In genomic region chr11:6486938-6487337, GRCh38 we compare ENCODE assay signal across 21 cellular contexts. TPM values are rescaled to one million over a fixed set of nuclear protein-coding genes. Genes with fewer than 3 reads are reported as not detected.
DNase-seq lines count a peak whose midpoint lies in the region; ATAC-seq, FAIRE-seq and TF ChIP-seq lines count a peak whose summit lies in the region.
"Had no signal": no experiment of that assay in that cellular context is flagged by ENCODE, and none has a peak within 500 bp of the region (broad histone marks: within the 10 kb centered on the region; RNA-seq: fewer than 3 reads in every experiment).

No MANE protein-coding gene starts in this region.

- in situ Hi-C loops in GM12878 (cut with MboI), result no loop called here
- in situ Hi-C loops in transverse colon (cut with MboI; ENCODE audit: low pct_ligation_motif_present in 1 of 4, low pct_unique_long_range_greater_than_20kb in 1 of 4, low sequenced_read_pairs in 3 of 4), result loop anchor here in 1 of 4 donors (10.0 kb wide), 1 partner anchor 252 kb away; the partner anchor contains the start of genes CNGA4 and FHIP1B

- TF ChIP-seq RAD21 in GM12878 (IDR thresholded peaks at IDR 0.05; ENCODE audit: insufficient read depth, low read depth, low read length), result no peak

- TF ChIP-seq CTCF in GM12878 (IDR thresholded peaks at IDR 0.05 in 2 of 3, conservative IDR thresholded peaks at IDR 0.05 in 1 of 3; ENCODE audit: control insufficient read depth in 2 of 3, extremely low read depth in 1 of 3, insufficient read depth in 1 of 3, low read depth in 3 of 3, low read length in 3 of 3) (no peak), hepatocyte (IDR thresholded peaks at IDR 0.05; ENCODE audit: poor library complexity) (no peak), transverse colon (IDR thresholded peaks at IDR 0.05) (no peak)

- H3K4me3 ChIP-seq in GM12878 (no peak overlapping the region), hepatocyte (no peak overlapping the region), mucosa of rectum (ENCODE audit: low read length in 2 of 2) (no peak overlapping the region), transverse colon (no peak overlapping the region)
- H3K4me3 ChIP-seq: GM23338 had no signal

- peaks cover 10% of the 10 kb centered on the region for H3K4me1 ChIP-seq in GM12878 (ENCODE audit: control insufficient read depth, insufficient read depth, low read length)
- peaks cover 35% of the 10 kb centered on the region for H3K4me1 ChIP-seq in hepatocyte (ENCODE audit: insufficient read depth)
- peaks cover 43 to 45% of the 10 kb centered on the region in 2 donors for H3K4me1 ChIP-seq in mucosa of rectum (ENCODE audit: control insufficient read depth in 2 of 2, insufficient read depth in 2 of 2, low read length in 2 of 2)
- peaks cover 13 to 62% (median 35%) of the 10 kb centered on the region in 4 donors for H3K4me1 ChIP-seq in transverse colon

- SMC1A ChIA-PET in GM12878 (lab: Charles Lee; ENCODE audit: uncharacterized antibody, unreplicated experiment), result interaction anchor here (1.1 to 2.4 kb wide), 5 partner anchors 9 to 108 kb away, joined by 3 to 8 read pairs (median 5); no protein-coding TSS in a partner anchor

- H3K36me3 ChIP-seq in GM12878 (ENCODE audit: control insufficient read depth in 2 of 2, insufficient read depth in 2 of 2, low read length in 1 of 2), result peaks cover 0 to 12% of the 10 kb centered on the region in 2 experiments; a peak in 2 of 4 replicates
- H3K36me3 ChIP-seq in hepatocyte (replicated peaks; ENCODE audit: insufficient read depth, low read depth), result no peaks in the 10 kb centered on the region
- H3K36me3 ChIP-seq in mucosa of rectum (ENCODE audit: control insufficient read depth in 2 of 2, insufficient read depth in 2 of 2, low read length in 2 of 2), result peaks cover 17 to 41% of the 10 kb centered on the region in 2 donors
- no peaks in the 10 kb centered on the region for H3K36me3 ChIP-seq in transverse colon

- RAD21 ChIA-PET in GM12878 (lab: Charles Lee; ENCODE audit: unreplicated experiment), result interaction anchor here (0.9 to 3.4 kb wide), 2 partner anchors 108 to 196 kb away, joined by 3 to 14 read pairs; partner anchors contain the start of gene MRPL17

- DNase-seq in GM12878 (ENCODE audit: low read depth, low spot score) (no peak), hepatocyte (ENCODE audit: low spot score) (no peak), transverse colon (no peak), COLO668 (lab: John Stamatoyannopoulos, UW; ENCODE audit: unreplicated experiment) (no peak)
- no peak for DNase-seq in activated CD4-positive, alpha-beta T cell treated with anti-CD3 and anti-CD28 coated beads for 1 hour
- no peak for DNase-seq in stimulated activated CD4-positive, alpha-beta T cell treated with anti-CD3 and anti-CD28 coated beads, Interleukin-4, amount 100 ng/mL, for 4 hours
- DNase-seq: C1 segment of cervical spinal cord; CD4-positive, alpha-beta memory T cell; DMS 273 treated with DMSO at 0.1 percent for 48 hours; DMS79; EL; GDM1; H9; HFFc6 had no signal

- WGBS in GM12878 (ENCODE audit: insufficient coverage, insufficient replicate concordance, low lambda C conversion rate, missing lambda C conversion rate), result 100% methylated on average over 1 of the region's 1 CpG
- WGBS in hepatocyte (ENCODE audit: low lambda C conversion rate, missing lambda C conversion rate), result 86% methylated on average over 1 of the region's 1 CpG
- 68 to 88% methylated on average over 1 of the region's 1 CpG for WGBS in transverse colon (ENCODE audit: low coverage in 1 of 2), 2 donors

- H3K4me2 ChIP-seq in GM12878 (ENCODE audit: control insufficient read depth, insufficient read depth), result no peak overlapping the region
- no peak overlapping the region for H3K4me2 ChIP-seq in hepatocyte
- H3K4me2 ChIP-seq: GM23338 had no signal

- H3K27ac ChIP-seq in GM12878 (ENCODE audit: control insufficient read depth, insufficient read depth) (peak overlapping the region; percentile 8; the same call in 1 of the 2 replicates), hepatocyte (peak overlapping the region; percentile 20), mucosa of rectum (ENCODE audit: low read depth in 2 of 2, low read length in 2 of 2) (peak overlapping the region; percentile 34 to 44), transverse colon (peak overlapping the region; percentile 2 to 79 (median 32))

- CTCF ChIA-PET in GM12878 (lab: Yijun Ruan, JAX), result interaction anchor here (0.8 to 10.7 kb wide), 7 partner anchors 10 to 197 kb away, joined by 3 to 119 read pairs (median 6); partner anchors contain the start of genes DNHD1 and MRPL17

- intact Hi-C loops in GM12878 (cut with micrococcal nuclease; ENCODE audit: unreplicated experiment), result loop anchor here (10.0 kb wide), 2 partner anchors 252 to 1038 kb away; partner anchors contain the start of genes CNGA4 and FHIP1B
- intact Hi-C loops in transverse colon (cut with DNase I; ENCODE audit: low total_unique reads), result no loop called here

- H3K9me2 ChIP-seq in hepatocyte (replicated peaks; ENCODE audit: insufficient read depth), result no peaks in the 10 kb centered on the region

- TF ChIP-seq EP300 in GM12878 (IDR thresholded peaks at IDR 0.05; ENCODE audit: borderline replicate concordance in 1 of 2, control insufficient read depth in 1 of 2, low read depth in 2 of 2, low read length in 2 of 2) (no peak), transverse colon (IDR thresholded peaks at IDR 0.05; ENCODE audit: low read depth) (no peak)

- H3K9ac ChIP-seq in GM12878 (ENCODE audit: control insufficient read depth, insufficient read depth, low read length) (no peak overlapping the region), mucosa of rectum (ENCODE audit: low read depth in 1 of 2, low read length in 2 of 2) (peak overlapping the region; percentile 22 to 26)

- H3K79me2 ChIP-seq in GM12878 (ENCODE audit: control insufficient read depth, insufficient read depth, low read length) (peaks cover 17% of the 10 kb centered on the region), hepatocyte (peaks cover 25% of the 10 kb centered on the region)

- H3K9me3 ChIP-seq in GM12878 (replicated peaks; ENCODE audit: control insufficient read depth, insufficient read depth, low read length) (no peaks in the 10 kb centered on the region), hepatocyte (ENCODE audit: low read depth) (no peaks in the 10 kb centered on the region), mucosa of rectum (ENCODE audit: control insufficient read depth in 2 of 2, low read length in 2 of 2) (no peaks in the 10 kb centered on the region), transverse colon (no peaks in the 10 kb centered on the region)

- peak; percentile 69 for ATAC-seq in GM12878
- ATAC-seq in GM21723 (IDR thresholded peaks at IDR 0.05; ENCODE audit: unreplicated experiment), result no peak
- ATAC-seq: GM23338 had no signal

- H2AFZ ChIP-seq in GM12878 (ENCODE audit: control insufficient read depth, low read depth, low read length) (no peak overlapping the region), hepatocyte (no peak overlapping the region)
- H2AFZ ChIP-seq: GM23338 had no signal

- H4K20me1 ChIP-seq in GM12878 (ENCODE audit: control insufficient read depth, insufficient read depth) (no peaks in the 10 kb centered on the region), hepatocyte (ENCODE audit: insufficient read depth, poor library complexity, severe bottlenecking) (peaks cover 3% of the 10 kb centered on the region)

- BruUV-seq in GM12878 (replicated peaks; lab: Mats Ljungman, UMichigan), result no TSS peak

- POLR2A ChIA-PET in GM12878 (lab: Charles Lee), result interaction anchor here (0.9 to 1.7 kb wide), 4 partner anchors 9 to 251 kb away, joined by 3 to 5 read pairs (median 4); no protein-coding TSS in a partner anchor

- no peak for TF ChIP-seq POLR2A in GM12878 (IDR thresholded peaks at IDR 0.05; ENCODE audit: low read depth, low read length)
- no peak for TF ChIP-seq POLR2A in transverse colon (IDR thresholded peaks at IDR 0.05)

- H3K27me3 ChIP-seq in GM12878 (replicated peaks in 1 of 2; ENCODE audit: control insufficient read depth in 2 of 2, insufficient read depth in 2 of 2, low read length in 1 of 2), result no peaks in the 10 kb centered on the region
- H3K27me3 ChIP-seq in hepatocyte, result no peaks in the 10 kb centered on the region
- no peaks in the 10 kb centered on the region for H3K27me3 ChIP-seq in mucosa of rectum (ENCODE audit: control insufficient read depth in 2 of 2, insufficient read depth in 2 of 2, low read length in 2 of 2)
- H3K27me3 ChIP-seq in transverse colon, result no peaks in the 10 kb centered on the region

- no peak for FAIRE-seq in GM12878 (lab: Jason Lieb, UNC)
- FAIRE-seq: D721Med, GM12891, GM18507 had no signal

RNA-seq across cellular contexts. Expression of gene TIMM10B, which starts 5.6 kb away (rescaled TPM):
- 209 and 215 TPM in 2 replicates for total RNA-seq in GM12878 (2013; cell fraction: nucleolus; rRNA removed)
- total RNA-seq in GM12878 (2014; rRNA removed) (40.5 and 41.4 TPM in 2 replicates), GM12878 (2014; rRNA removed; fragmentation: Illumina TruSeq; extraction: Trizol) (28.8 and 30.3 TPM in 2 replicates), GM12878 (2021) (39.2 and 42.1 TPM in 2 replicates), hepatocyte (56.3 and 68.0 TPM in 2 replicates), transverse colon (10 to 100 TPM; 19.1 to 40.2 (median 30.3) TPM)
- 25.9 TPM for polyA plus RNA-seq in GM12878 (2011; ENCODE audit: low read depth)
- polyA plus RNA-seq in GM12878 (2011; rRNA removed) (58.6 and 64.3 TPM in 2 replicates), GM12878 (2014; fragmentation: Illumina TruSeq; extraction: Trizol) (32.9 and 36.1 TPM in 2 replicates), GM12878 (2014; fragmentation: Nextera tagmentation; extraction: Ambion mirVana) (100 to 1,000 TPM in 1 of 2 experiments, 10 to 100 TPM in 1; 93.3 to 126 TPM), GM12878 (2014; rRNA removed) (33.5 and 47.8 TPM in 2 replicates), GM12878 (2016; fragmentation: Nextera tagmentation; extraction: Ambion mirVana) (10 to 100 TPM; 58.4 to 61.6 TPM), hepatocyte (52.1 and 65.8 TPM in 2 replicates)
- polyA plus RNA-seq in GM12878 (2011; cell fraction: cytosol; rRNA removed), result 66.0 and 70.2 TPM in 2 replicates
- polyA plus RNA-seq in GM12878 (2011; cell fraction: nucleus; rRNA removed), result 65.6 and 86.1 TPM in 2 replicates
- 29.4 and 30.0 TPM in 2 replicates for polyA plus RNA-seq in GM12878 (2012)
- 44.2 and 73.7 TPM in 2 replicates for polyA minus RNA-seq in GM12878 (2011; rRNA and poly(A)+ RNA removed)
- polyA minus RNA-seq in GM12878 (2011; cell fraction: cytosol; rRNA and poly(A)+ RNA removed), result 15.5 and 24.5 TPM in 2 replicates
- polyA minus RNA-seq in GM12878 (2011; cell fraction: nucleus; rRNA and poly(A)+ RNA removed), result 77.0 and 98.9 TPM in 2 replicates

RNA-seq across cellular contexts. Expression of gene ARFIP2, which starts 5.8 kb away (rescaled TPM):
- 53.4 and 65.2 TPM in 2 replicates for total RNA-seq in GM12878 (2013; cell fraction: nucleolus; rRNA removed)
- 47.7 and 49.5 TPM in 2 replicates for total RNA-seq in GM12878 (2014; rRNA removed)
- total RNA-seq in GM12878 (2014; rRNA removed; fragmentation: Illumina TruSeq; extraction: Trizol), result 35.6 TPM in 2 replicates
- 44.2 and 48.4 TPM in 2 replicates for total RNA-seq in GM12878 (2021)
- 36.2 TPM for polyA plus RNA-seq in GM12878 (2011; ENCODE audit: low read depth)
- polyA plus RNA-seq in GM12878 (2011; rRNA removed), result 35.9 and 44.7 TPM in 2 replicates
- polyA plus RNA-seq in GM12878 (2011; cell fraction: cytosol; rRNA removed), result 40.0 and 50.8 TPM in 2 replicates
- polyA plus RNA-seq in GM12878 (2011; cell fraction: nucleus; rRNA removed), result 130 and 160 TPM in 2 replicates
- 43.4 and 52.7 TPM in 2 replicates for polyA plus RNA-seq in GM12878 (2012)
- 41.4 and 52.8 TPM in 2 replicates for polyA plus RNA-seq in GM12878 (2014; fragmentation: Illumina TruSeq; extraction: Trizol)
- 10 to 100 TPM; 11.7 to 18.9 TPM for polyA plus RNA-seq in GM12878 (2014; fragmentation: Nextera tagmentation; extraction: Ambion mirVana)
- 59.8 and 65.5 TPM in 2 replicates for polyA plus RNA-seq in GM12878 (2014; rRNA removed)
- polyA plus RNA-seq in GM12878 (2016; fragmentation: Nextera tagmentation; extraction: Ambion mirVana), result 10 to 100 TPM; 49.5 to 53.1 TPM
- 33.1 and 33.8 TPM in 2 replicates for polyA minus RNA-seq in GM12878 (2011; rRNA and poly(A)+ RNA removed)
- polyA minus RNA-seq in GM12878 (2011; cell fraction: cytosol; rRNA and poly(A)+ RNA removed), result 8.4 and 9.6 TPM in 2 replicates
- 49.7 and 60.0 TPM in 2 replicates for polyA minus RNA-seq in GM12878 (2011; cell fraction: nucleus; rRNA and poly(A)+ RNA removed)
- 78.0 and 90.1 TPM in 2 replicates for total RNA-seq in hepatocyte
- polyA plus RNA-seq in hepatocyte, result 94.9 and 108 TPM in 2 replicates
- total RNA-seq in transverse colon, result 100 to 1,000 TPM in 1 of 4 donors, 10 to 100 TPM in 3; 77.3 to 110 (median 87.2) TPM

RNA-seq across cellular contexts. Expression of gene DNHD1, which starts 10.1 kb away (rescaled TPM):
- 157 and 165 TPM in 2 replicates for total RNA-seq in GM12878 (2013; cell fraction: nucleolus; rRNA removed)
- total RNA-seq in GM12878 (2014; rRNA removed) (10.1 and 11.7 TPM in 2 replicates), GM12878 (2014; rRNA removed; fragmentation: Illumina TruSeq; extraction: Trizol) (6.7 and 7.8 TPM in 2 replicates), GM12878 (2021) (12.3 and 14.0 TPM in 2 replicates), hepatocyte (7.3 and 8.1 TPM in 2 replicates), transverse colon (10 to 100 TPM; 19.3 to 57.5 (median 34.0) TPM)
- polyA plus RNA-seq in GM12878 (2011; ENCODE audit: low read depth), result 12.7 TPM
- polyA plus RNA-seq in GM12878 (2011; rRNA removed) (9.4 and 13.6 TPM in 2 replicates), GM12878 (2014; fragmentation: Illumina TruSeq; extraction: Trizol) (7.6 and 10.6 TPM in 2 replicates), GM12878 (2014; fragmentation: Nextera tagmentation; extraction: Ambion mirVana) (1 to 10 TPM in 1 of 2 experiments, under 1 TPM in 1; 0.99 to 1.1 TPM), GM12878 (2014; rRNA removed) (16.5 and 16.9 TPM in 2 replicates), GM12878 (2016; fragmentation: Nextera tagmentation; extraction: Ambion mirVana) (1 to 10 TPM; 4.0 to 6.1 TPM), hepatocyte (7.1 and 7.9 TPM in 2 replicates)
- polyA plus RNA-seq in GM12878 (2011; cell fraction: cytosol; rRNA removed), result 10.3 and 12.6 TPM in 2 replicates
- polyA plus RNA-seq in GM12878 (2011; cell fraction: nucleus; rRNA removed), result 146 and 224 TPM in 2 replicates
- 19.4 TPM in 2 replicates for polyA plus RNA-seq in GM12878 (2012)
- polyA minus RNA-seq in GM12878 (2011; rRNA and poly(A)+ RNA removed), result 33.1 and 43.5 TPM in 2 replicates
- polyA minus RNA-seq in GM12878 (2011; cell fraction: cytosol; rRNA and poly(A)+ RNA removed), result 4.6 and 4.7 TPM in 2 replicates
- polyA minus RNA-seq in GM12878 (2011; cell fraction: nucleus; rRNA and poly(A)+ RNA removed), result 40.4 and 49.0 TPM in 2 replicates

RNA-seq across cellular contexts. Expression of gene TRIM3, which starts 13.2 kb away (rescaled TPM):
- 14.7 and 15.4 TPM in 2 replicates for total RNA-seq in GM12878 (2013; cell fraction: nucleolus; rRNA removed)
- 6.1 and 11.8 TPM in 2 replicates for total RNA-seq in GM12878 (2014; rRNA removed)
- 3.4 and 3.7 TPM in 2 replicates for total RNA-seq in GM12878 (2014; rRNA removed; fragmentation: Illumina TruSeq; extraction: Trizol)
- 6.9 and 8.7 TPM in 2 replicates for total RNA-seq in GM12878 (2021)
- polyA plus RNA-seq in GM12878 (2011; ENCODE audit: low read depth), result 2.9 TPM
- polyA plus RNA-seq in GM12878 (2011; rRNA removed), result 3.3 and 4.4 TPM in 2 replicates
- 4.2 and 5.7 TPM in 2 replicates for polyA plus RNA-seq in GM12878 (2011; cell fraction: cytosol; rRNA removed)
- 28.2 and 29.4 TPM in 2 replicates for polyA plus RNA-seq in GM12878 (2011; cell fraction: nucleus; rRNA removed)
- polyA plus RNA-seq in GM12878 (2012), result 4.2 and 5.3 TPM in 2 replicates
- polyA plus RNA-seq in GM12878 (2014; fragmentation: Illumina TruSeq; extraction: Trizol), result 4.7 and 7.5 TPM in 2 replicates
- polyA plus RNA-seq in GM12878 (2014; fragmentation: Nextera tagmentation; extraction: Ambion mirVana), result under 1 TPM; 0.34 to 0.55 TPM
- polyA plus RNA-seq in GM12878 (2014; rRNA removed), result 11.0 and 18.3 TPM in 2 replicates
- polyA plus RNA-seq in GM12878 (2016; fragmentation: Nextera tagmentation; extraction: Ambion mirVana), result 1 to 10 TPM; 4.6 to 5.0 TPM
- polyA minus RNA-seq in GM12878 (2011; rRNA and poly(A)+ RNA removed), result 4.3 and 5.5 TPM in 2 replicates
- 2.4 and 3.0 TPM in 2 replicates for polyA minus RNA-seq in GM12878 (2011; cell fraction: cytosol; rRNA and poly(A)+ RNA removed)
- 4.0 and 10.0 TPM in 2 replicates for polyA minus RNA-seq in GM12878 (2011; cell fraction: nucleus; rRNA and poly(A)+ RNA removed)
- 18.1 and 26.2 TPM in 2 replicates for total RNA-seq in hepatocyte
- 31.6 and 35.5 TPM in 2 replicates for polyA plus RNA-seq in hepatocyte
- total RNA-seq in transverse colon, result 100 to 1,000 TPM in 1 of 4 donors, 10 to 100 TPM in 3; 49.1 to 205 (median 67.9) TPM

RNA-seq across cellular contexts. Expression of gene HPX, which starts 46.2 kb away (rescaled TPM):
- total RNA-seq in GM12878 (2013; cell fraction: nucleolus; rRNA removed), result 0.67 TPM in 1 of 2 replicates, not detected in the other
- total RNA-seq in GM12878 (2014; rRNA removed) (1.7 TPM in 1 of 2 replicates, not detected in the other), GM12878 (2014; rRNA removed; fragmentation: Illumina TruSeq; extraction: Trizol) (0.09 and 0.37 TPM in 2 replicates), GM12878 (2021) (1.7 and 2.1 TPM in 2 replicates), hepatocyte (361 and 367 TPM in 2 replicates), transverse colon (1 to 10 TPM in 2 of 4 donors, not detected in 2; 1.8 to 4.6 TPM)
- 1.0 TPM for polyA plus RNA-seq in GM12878 (2011; ENCODE audit: low read depth)
- polyA plus RNA-seq in GM12878 (2011; rRNA removed) (0.06 and 0.23 TPM in 2 replicates), GM12878 (2014; fragmentation: Illumina TruSeq; extraction: Trizol) (0.18 and 0.29 TPM in 2 replicates), GM12878 (2014; fragmentation: Nextera tagmentation; extraction: Ambion mirVana) (under 1 TPM; 0.11 TPM), GM12878 (2014; rRNA removed) (0.33 and 0.60 TPM in 2 replicates), GM12878 (2016; fragmentation: Nextera tagmentation; extraction: Ambion mirVana) (under 1 TPM in 1 of 2 experiments, not detected in 1; 0.08 TPM), hepatocyte (229 and 358 TPM in 2 replicates)
- polyA plus RNA-seq in GM12878 (2011; cell fraction: cytosol; rRNA removed), result not detected in 2 replicates
- 0.48 and 0.91 TPM in 2 replicates for polyA plus RNA-seq in GM12878 (2011; cell fraction: nucleus; rRNA removed)
- 0.06 and 0.14 TPM in 2 replicates for polyA plus RNA-seq in GM12878 (2012)
- 0.44 TPM in 1 of 2 replicates, not detected in the other for polyA minus RNA-seq in GM12878 (2011; rRNA and poly(A)+ RNA removed)
- polyA minus RNA-seq in GM12878 (2011; cell fraction: cytosol; rRNA and poly(A)+ RNA removed), result not detected in 2 replicates
- 0.67 TPM in 1 of 2 replicates, not detected in the other for polyA minus RNA-seq in GM12878 (2011; cell fraction: nucleus; rRNA and poly(A)+ RNA removed)
- total RNA-seq: H4 had no signal
- polyA plus RNA-seq: CD4-positive, alpha-beta memory T cell had no signal
